20 cellular contexts compared by ENCODE assay signal in the genomic region with DNA sequence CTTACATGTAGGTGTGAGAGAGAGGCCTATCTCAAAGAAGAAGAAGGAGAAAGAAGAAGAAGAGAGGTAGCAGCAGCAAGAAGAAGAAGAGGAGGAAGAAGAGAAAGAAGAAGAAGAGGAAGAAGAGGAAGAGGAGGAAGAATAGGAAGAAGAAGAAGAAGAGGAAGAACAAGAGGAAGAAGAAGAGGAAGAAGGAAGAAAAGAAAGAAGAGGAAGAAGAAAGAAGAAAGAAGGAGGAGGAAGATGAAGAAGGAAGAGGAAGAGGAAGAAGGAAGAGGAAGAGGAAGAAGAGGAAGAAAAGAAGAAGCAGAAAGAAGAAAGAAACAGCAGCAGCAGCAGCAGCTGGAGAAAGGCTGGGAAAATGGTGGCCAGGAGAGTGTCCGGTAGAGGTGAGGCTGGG.
"Had no signal": no experiment of that assay in that cellular context is flagged by ENCODE, and none has a peak within 500 bp of the region (broad histone marks: within the 10 kb centered on the region; RNA-seq: fewer than 3 reads in every experiment).

No MANE protein-coding gene starts in this region.

- H3K36me3 ChIP-seq: right atrium auricular region, sigmoid colon, stomach, thoracic aorta, transverse colon had no signal

- H3K4me1 Mint-ChIP-seq: endodermal cell had no signal

- H3K79me2 ChIP-seq: hepatocyte had no signal

- H3K27ac Mint-ChIP-seq: endodermal cell; naive thymus-derived CD8-positive, alpha-beta T cell had no signal

- ATAC-seq: foreskin keratinocyte; left colon; naive thymus-derived CD8-positive, alpha-beta T cell had no signal

- H3K27me3 ChIP-seq: hepatocyte, right atrium auricular region, sigmoid colon, stomach, transverse colon had no signal

- H3K27ac ChIP-seq: coronary artery, foreskin keratinocyte, hepatocyte, right atrium auricular region, sigmoid colon, skin epidermis, stomach, thoracic aorta, transverse colon had no signal

- H3K4me1 ChIP-seq: right atrium auricular region, sigmoid colon, stomach, transverse colon had no signal

- H3K4me2 ChIP-seq: hepatocyte had no signal

- H2AFZ ChIP-seq: hepatocyte had no signal

- H3K4me3 Mint-ChIP-seq: endodermal cell had no signal

- DNase-seq: effector CD4-positive, alpha-beta T cell; endodermal cell; erythroblast; foreskin keratinocyte; head of caudate nucleus; left colon; naive thymus-derived CD8-positive, alpha-beta T cell; posterior cingulate gyrus; sigmoid colon; stimulated activated CD4-positive, alpha-beta T cell treated with anti-CD3 and anti-CD28 coated beads, Interleukin-2, amount 100 ng/mL, for 24 hours; stimulated activated naive CD4-positive, alpha-beta T cell; stomach; substantia nigra; transverse colon had no signal

- FAIRE-seq: endothelial cell of umbilical vein had no signal

- H3K4me3 ChIP-seq: coronary artery, hepatocyte, right atrium auricular region, sigmoid colon, skin epidermis, stomach, thoracic aorta, transverse colon had no signal
